Comparison of ENCODE assay signal across 12 cellular contexts in the genomic region with DNA sequence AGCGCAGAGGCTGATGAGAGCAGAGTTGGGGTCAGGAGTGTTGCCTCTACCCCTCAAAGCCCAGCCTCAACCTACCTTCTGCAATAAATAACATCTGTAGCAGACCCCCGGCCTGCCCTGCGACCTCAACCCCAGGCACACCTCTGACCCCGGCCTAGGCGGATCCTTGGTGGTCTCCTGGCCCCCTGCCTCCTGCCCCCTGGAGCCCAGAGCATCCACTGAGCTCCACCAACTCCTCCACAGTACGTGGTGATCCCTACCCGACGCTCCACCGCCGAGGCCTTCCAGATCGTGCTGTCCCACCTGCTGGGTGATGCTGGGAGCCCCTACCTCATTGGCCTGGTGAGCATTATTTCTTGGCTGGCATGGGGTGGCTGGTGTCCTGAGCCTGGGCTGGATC. TPM values are rescaled to one million over a fixed set of nuclear protein-coding genes. Genes with fewer than 3 reads are reported as not detected.
A peak's percentile ranks its signal among the peaks of the same experiment; 100 is the strongest.
DNase-seq lines count a peak whose midpoint lies in the region; ATAC-seq and TF ChIP-seq lines count a peak whose summit lies in the region.
"Had no signal": no experiment of that assay in that cellular context is flagged by ENCODE, and none has a peak within 500 bp of the region (broad histone marks: within the 10 kb centered on the region; RNA-seq: fewer than 3 reads in every experiment).

No MANE protein-coding gene starts in this region.

- no peak for ATAC-seq in natural killer cell treated with Interleukin-12 subunit alpha and Interleukin-12 subunit beta and Interleukin-15 and Interleukin-18, amount 100 ng/mL, for 72 hours

- no peaks in the 10 kb centered on the region for H3K27me3 Mint-ChIP-seq in activated naive CD4-positive, alpha-beta T cell treated with anti-CD3 and anti-CD28 coated beads, Interleukin-2, amount 10 ng/mL, durations not matched to agents 7 days and 5 days
- no peaks in the 10 kb centered on the region for H3K27me3 Mint-ChIP-seq in activated naive CD8-positive, alpha-beta T cell treated with anti-CD3 and anti-CD28 coated beads for 36 hours
- no peaks in the 10 kb centered on the region for H3K27me3 Mint-ChIP-seq in natural killer cell treated with Interleukin-12 subunit alpha and Interleukin-12 subunit beta and Interleukin-15 and Interleukin-18, amount 100 ng/mL, for 72 hours

- H3K4me3 ChIP-seq in H7 (ENCODE audit: insufficient read depth, low read depth, low read length): no peak overlapping the region

- CTCF ChIA-PET in activated naive CD4-positive, alpha-beta T cell treated with anti-CD3 and anti-CD28 coated beads, Interleukin-2, amount 10 ng/mL, durations not matched to agents 7 days and 5 days (lab: Charles Lee): interaction anchor here (1.7 kb wide), 1 partner anchor 9 kb away, joined by 6 read pairs; no protein-coding TSS in a partner anchor

- no peak for TF ChIP-seq CTCF in GM13976 (IDR thresholded peaks at IDR 0.05; ENCODE audit: borderline replicate concordance, control extremely low read depth, extremely low read depth, insufficient read depth, missing control alignments)

- no peaks in the 10 kb centered on the region for H3K27me3 ChIP-seq in H7 (ENCODE audit: control insufficient read depth, insufficient read depth, low read length)

- DNase-seq in activated naive CD4-positive, alpha-beta T cell treated with anti-CD3 and anti-CD28 coated beads, Interleukin-2, amount 10 ng/mL, durations not matched to agents 7 days and 5 days: no peak
- DNase-seq in activated naive CD4-positive, alpha-beta T cell (lab: John Stamatoyannopoulos, UW): no peak
- DNase-seq in H7 (peak; percentile 23), cortex of kidney (lab: John Stamatoyannopoulos, UW) (no peak), GM13976 (ENCODE audit: low spot score) (no peak)
- DNase-seq in activated naive CD8-positive, alpha-beta T cell treated with anti-CD3 and anti-CD28 coated beads for 36 hours: no peak
- DNase-seq in natural killer cell treated with Interleukin-12 subunit alpha and Interleukin-12 subunit beta and Interleukin-15 and Interleukin-18, amount 100 ng/mL, for 72 hours (ENCODE audit: low spot score): no peak
- no peak for DNase-seq in stimulated activated CD4-positive, alpha-beta T cell treated with anti-CD3 and anti-CD28 coated beads, Interleukin-4, amount 100 ng/mL, for 4 hours
- DNase-seq: DMS53, KG1, NCI-H2029, SHP77 had no signal

- no peak overlapping the region for H3K4me3 Mint-ChIP-seq in activated naive CD4-positive, alpha-beta T cell treated with anti-CD3 and anti-CD28 coated beads, Interleukin-2, amount 10 ng/mL, durations not matched to agents 7 days and 5 days
- H3K4me3 Mint-ChIP-seq in activated naive CD8-positive, alpha-beta T cell treated with anti-CD3 and anti-CD28 coated beads for 36 hours: peak overlapping the region; percentile 14
- no peak overlapping the region for H3K4me3 Mint-ChIP-seq in natural killer cell treated with Interleukin-12 subunit alpha and Interleukin-12 subunit beta and Interleukin-15 and Interleukin-18, amount 100 ng/mL, for 72 hours

- H3K4me1 Mint-ChIP-seq in activated naive CD4-positive, alpha-beta T cell treated with anti-CD3 and anti-CD28 coated beads, Interleukin-2, amount 10 ng/mL, durations not matched to agents 7 days and 5 days: peaks cover 40% of the 10 kb centered on the region
- H3K4me1 Mint-ChIP-seq in activated naive CD8-positive, alpha-beta T cell treated with anti-CD3 and anti-CD28 coated beads for 36 hours: peaks cover 27% of the 10 kb centered on the region
- H3K4me1 Mint-ChIP-seq in natural killer cell treated with Interleukin-12 subunit alpha and Interleukin-12 subunit beta and Interleukin-15 and Interleukin-18, amount 100 ng/mL, for 72 hours (ENCODE audit: low read depth in 2 of 2): peaks cover 35 to 38% of the 10 kb centered on the region in 2 donors

- H3K27ac Mint-ChIP-seq in activated naive CD4-positive, alpha-beta T cell treated with anti-CD3 and anti-CD28 coated beads, Interleukin-2, amount 10 ng/mL, durations not matched to agents 7 days and 5 days: peak overlapping the region; percentile 60
- H3K27ac Mint-ChIP-seq in activated naive CD8-positive, alpha-beta T cell treated with anti-CD3 and anti-CD28 coated beads for 36 hours: peak overlapping the region; percentile 88
- peak overlapping the region; percentile 86 to 90 for H3K27ac Mint-ChIP-seq in natural killer cell treated with Interleukin-12 subunit alpha and Interleukin-12 subunit beta and Interleukin-15 and Interleukin-18, amount 100 ng/mL, for 72 hours

- peaks cover 12% of the 10 kb centered on the region for H3K9me3 Mint-ChIP-seq in activated naive CD4-positive, alpha-beta T cell treated with anti-CD3 and anti-CD28 coated beads, Interleukin-2, amount 10 ng/mL, durations not matched to agents 7 days and 5 days
- H3K9me3 Mint-ChIP-seq in activated naive CD8-positive, alpha-beta T cell treated with anti-CD3 and anti-CD28 coated beads for 36 hours: peaks cover 10% of the 10 kb centered on the region
- H3K9me3 Mint-ChIP-seq in natural killer cell treated with Interleukin-12 subunit alpha and Interleukin-12 subunit beta and Interleukin-15 and Interleukin-18, amount 100 ng/mL, for 72 hours: no peaks in the 10 kb centered on the region

- in situ Hi-C loops in GM13976 (cut with MboI; ENCODE audit: low sequenced_read_pairs, unreplicated experiment): no loop called here

- peaks cover 3% of the 10 kb centered on the region for H3K36me3 ChIP-seq in H7 (replicated peaks; ENCODE audit: control insufficient read depth, insufficient read depth, low read length)

- peaks cover 71% of the 10 kb centered on the region for H3K36me3 Mint-ChIP-seq in activated naive CD4-positive, alpha-beta T cell treated with anti-CD3 and anti-CD28 coated beads, Interleukin-2, amount 10 ng/mL, durations not matched to agents 7 days and 5 days
- peaks cover 64% of the 10 kb centered on the region for H3K36me3 Mint-ChIP-seq in activated naive CD8-positive, alpha-beta T cell treated with anti-CD3 and anti-CD28 coated beads for 36 hours
- H3K36me3 Mint-ChIP-seq in natural killer cell treated with Interleukin-12 subunit alpha and Interleukin-12 subunit beta and Interleukin-15 and Interleukin-18, amount 100 ng/mL, for 72 hours: peaks cover 21% of the 10 kb centered on the region

RNA-seq across cellular contexts. Expression of a gene that starts 1.9 kb away (rescaled TPM):
- 0.74 and 1.5 TPM in 2 replicates for total RNA-seq in H7 (2014; rRNA removed; shearing (Covaris generic))
- total RNA-seq in activated naive CD8-positive, alpha-beta T cell treated with anti-CD3 and anti-CD28 coated beads for 36 hours: 100 to 1,000 TPM; 159 to 175 TPM
- total RNA-seq in natural killer cell treated with Interleukin-12 subunit alpha and Interleukin-12 subunit beta and Interleukin-15 and Interleukin-18, amount 100 ng/mL, for 72 hours: 100 to 1,000 TPM in 1 of 2 donors, 10 to 100 TPM in 1; 56.3 to 108 TPM

RNA-seq across cellular contexts. Expression of a gene that starts 8.4 kb away (rescaled TPM):
- total RNA-seq in H7 (2014; rRNA removed; shearing (Covaris generic)): 58.6 and 65.3 TPM in 2 replicates
- 10 to 100 TPM; 24.4 to 26.3 TPM for total RNA-seq in activated naive CD8-positive, alpha-beta T cell treated with anti-CD3 and anti-CD28 coated beads for 36 hours
- 10 to 100 TPM; 30.1 to 41.3 TPM for total RNA-seq in natural killer cell treated with Interleukin-12 subunit alpha and Interleukin-12 subunit beta and Interleukin-15 and Interleukin-18, amount 100 ng/mL, for 72 hours

RNA-seq across cellular contexts. Expression of a gene that starts 32.2 kb away (rescaled TPM):
- total RNA-seq in H7 (2014; rRNA removed; shearing (Covaris generic)): 29.1 and 34.8 TPM in 2 replicates
- 10 to 100 TPM; 65.6 to 74.4 TPM for total RNA-seq in activated naive CD8-positive, alpha-beta T cell treated with anti-CD3 and anti-CD28 coated beads for 36 hours
- 100 to 1,000 TPM in 1 of 2 donors, 10 to 100 TPM in 1; 95.4 to 153 TPM for total RNA-seq in natural killer cell treated with Interleukin-12 subunit alpha and Interleukin-12 subunit beta and Interleukin-15 and Interleukin-18, amount 100 ng/mL, for 72 hours

RNA-seq across cellular contexts. Expression of a gene that starts 51.2 kb away (rescaled TPM):
- 1.2 and 1.9 TPM in 2 replicates for total RNA-seq in H7 (2014; rRNA removed; shearing (Covaris generic))
- total RNA-seq in activated naive CD8-positive, alpha-beta T cell treated with anti-CD3 and anti-CD28 coated beads for 36 hours: 1 to 10 TPM; 2.1 to 2.6 TPM
- total RNA-seq in natural killer cell treated with Interleukin-12 subunit alpha and Interleukin-12 subunit beta and Interleukin-15 and Interleukin-18, amount 100 ng/mL, for 72 hours: 1 to 10 TPM in 1 of 2 donors, not detected in 1; 1.7 TPM

RNA-seq across cellular contexts. Expression of a gene that starts 57.9 kb away (rescaled TPM):
- 13.3 and 17.3 TPM in 2 replicates for total RNA-seq in H7 (2014; rRNA removed; shearing (Covaris generic))
- 10 to 100 TPM; 11.4 to 12.5 TPM for total RNA-seq in activated naive CD8-positive, alpha-beta T cell treated with anti-CD3 and anti-CD28 coated beads for 36 hours
- 10 to 100 TPM; 38.4 to 42.5 TPM for total RNA-seq in natural killer cell treated with Interleukin-12 subunit alpha and Interleukin-12 subunit beta and Interleukin-15 and Interleukin-18, amount 100 ng/mL, for 72 hours

Comparison
In these comparisons a context has a peak if more than half of its experiments do, and no peak if none do; other contexts are left out.
1. RNA of a gene that starts 1.9 kb away (total RNA-seq): 159 to 175 TPM in activated naive CD8-positive, alpha-beta T cell treated with anti-CD3 and anti-CD28 coated beads for 36 hours and 56.3 to 108 TPM in natural killer cell treated with Interleukin-12 subunit alpha and Interleukin-12 subunit beta and Interleukin-15 and Interleukin-18, amount 100 ng/mL, for 72 hours; 0.74 to 1.5 TPM in H7; every median in the first group is over 10 times any median in the second.
2. Peak in every context shown above with its lines, with median percentiles within 50 percentile points of each other: H3K27ac Mint-ChIP-seq.